19 cellular contexts compared by ENCODE assay signal in the genomic region with DNA sequence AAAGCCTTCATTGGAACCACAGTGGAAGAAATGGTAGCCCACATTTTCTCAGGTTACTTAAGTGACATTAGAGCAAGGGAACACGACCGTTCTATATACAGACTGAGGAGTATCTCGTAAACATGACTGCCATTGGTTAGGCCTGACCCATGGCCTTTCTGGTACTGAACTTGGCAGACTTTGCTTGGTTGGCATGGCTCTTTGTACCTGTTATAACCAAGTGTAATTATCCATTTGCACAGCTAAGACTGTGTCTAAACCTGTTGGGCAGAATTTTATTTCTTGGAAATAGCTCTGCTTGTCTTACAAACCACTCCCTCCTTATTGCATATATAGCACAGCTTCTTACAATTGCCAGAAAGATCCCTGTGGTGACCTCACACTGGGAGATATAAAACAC.
DNase-seq lines count a peak whose midpoint lies in the region; ATAC-seq and TF ChIP-seq lines count a peak whose summit lies in the region.
"Had no signal": no experiment of that assay in that cellular context is flagged by ENCODE, and none has a peak within 500 bp of the region (broad histone marks: within the 10 kb centered on the region; RNA-seq: fewer than 3 reads in every experiment).

No MANE protein-coding gene starts in this region.

- H3K36me3 ChIP-seq in HCT116 (ENCODE audit: control insufficient read depth in 1 of 2, insufficient read depth in 2 of 2, low read length in 2 of 2) (no peaks in the 10 kb centered on the region), psoas muscle (ENCODE audit: insufficient read depth in 1 of 2, low read depth in 1 of 2) (no peaks in the 10 kb centered on the region), upper lobe of left lung (no peaks in the 10 kb centered on the region), ascending aorta (no peaks in the 10 kb centered on the region)
- H3K36me3 ChIP-seq: BLaER1 treated with 17β-estradiol and CSF1 and Interleukin-3, amounts not matched to agents 10 nM and 100 nM had no signal

- H4K20me1 ChIP-seq in HCT116 (ENCODE audit: insufficient read depth) = no peaks in the 10 kb centered on the region
- H4K20me1 ChIP-seq: BLaER1 treated with 17β-estradiol and CSF1 and Interleukin-3, amounts not matched to agents 10 nM and 100 nM had no signal

- H3K79me2 ChIP-seq in HCT116 (ENCODE audit: insufficient read depth, low read length) = no peaks in the 10 kb centered on the region

- DNase-seq in HCT116 (ENCODE audit: low read depth, low spot score) (no peak), psoas muscle (no peak), upper lobe of left lung (no peak), T-helper 9 cell (no peak), NCI-H146 treated with DMSO at 0.1 percent for 48 hours (lab: John Stamatoyannopoulos, UW; ENCODE audit: unreplicated experiment) (no peak), ascending aorta (ENCODE audit: low spot score in 2 of 2) (no peak)
- DNase-seq: DMS79, IMR-90, Karpas-422, NCI-H1105, NCI-H1694, NCI-H2081 treated with DMSO at 0.1 percent for 48 hours, NCI-H2227 treated with DMSO at 0.1 percent for 48 hours, NCI-H524 had no signal

- BruUV-seq in HCT116 (replicated peaks; lab: Mats Ljungman, UMichigan) = no TSS peak

- no peak overlapping the region for H3K4me3 ChIP-seq in HCT116 (replicated peaks in 1 of 2; ENCODE audit: low read depth in 1 of 2, low read length in 2 of 2)
- H3K4me3 ChIP-seq in psoas muscle = no peak overlapping the region
- no peak overlapping the region for H3K4me3 ChIP-seq in upper lobe of left lung
- no peak overlapping the region for H3K4me3 ChIP-seq in ascending aorta
- H3K4me3 ChIP-seq: A549; BLaER1 treated with 17β-estradiol and CSF1 and Interleukin-3, amounts not matched to agents 10 nM and 100 nM had no signal

- no peak for ATAC-seq in HCT116
- peak; percentile 95 for ATAC-seq in esophagus mucosa
- peak in 3 of 4 donors; percentile 35 to 52 (median 37) for ATAC-seq in psoas muscle
- no peak for ATAC-seq in upper lobe of left lung (ENCODE audit: low FRiP score in 2 of 2)
- ATAC-seq: A549 had no signal

- no peak for TF ChIP-seq EP300 in upper lobe of left lung (IDR thresholded peaks at IDR 0.05)

- CTCF ChIA-PET in HCT116 (lab: Charles Lee) = no interaction called here

- H3K4me1 ChIP-seq in HCT116 (ENCODE audit: control insufficient read depth in 1 of 2, insufficient read depth in 2 of 2, low read length in 2 of 2) (peaks cover 8 to 24% of the 10 kb centered on the region in 2 experiments; a peak in 3 of 4 replicates), psoas muscle (peaks cover 7% of the 10 kb centered on the region), upper lobe of left lung (no peaks in the 10 kb centered on the region), ascending aorta (no peaks in the 10 kb centered on the region)
- H3K4me1 ChIP-seq: A549; BLaER1 treated with 17β-estradiol and CSF1 and Interleukin-3, amounts not matched to agents 10 nM and 100 nM had no signal

- H3K9me2 ChIP-seq in HCT116 (ENCODE audit: insufficient read depth) = no peaks in the 10 kb centered on the region

- no peak overlapping the region for H3K27ac ChIP-seq in HCT116 (ENCODE audit: low read depth, low read length)
- H3K27ac ChIP-seq in VCaP = peak overlapping the region; percentile 64
- no peak overlapping the region for H3K27ac ChIP-seq in psoas muscle
- no peak overlapping the region for H3K27ac ChIP-seq in upper lobe of left lung
- no peak overlapping the region for H3K27ac ChIP-seq in ascending aorta
- H3K27ac ChIP-seq: A549; BLaER1 treated with 17β-estradiol and CSF1 and Interleukin-3, amounts not matched to agents 10 nM and 100 nM; RWPE1 had no signal

- intact Hi-C loops in HCT116 (cut with micrococcal nuclease) = no loop called here
- intact Hi-C loops in psoas muscle (cut with DNase I) = no loop called here
- intact Hi-C loops in ascending aorta (cut with DNase I) = no loop called here

- 29 to 62% (median 45%) methylated on average over 3 of the region's 3 CpGs for WGBS in psoas muscle, 3 donors
- WGBS in upper lobe of left lung, 2 donors = 80 to 92% methylated on average over 3 of the region's 3 CpGs

- peak overlapping the region; percentile 13 for H2AFZ ChIP-seq in HCT116 (ENCODE audit: low read depth, low read length, poor library complexity, severe bottlenecking)

- no peak for TF ChIP-seq RAD21 in HCT116 (IDR thresholded peaks at IDR 0.05; ENCODE audit: low read depth)

- TF ChIP-seq POLR2A in HCT116 (IDR thresholded peaks at IDR 0.05; ENCODE audit: borderline replicate concordance, extremely low read depth, insufficient read depth, insufficient read length) (no peak), upper lobe of left lung (IDR thresholded peaks at IDR 0.05) (no peak)

- POLR2A ChIA-PET in HCT116 (lab: Charles Lee) = no interaction called here

- no peak overlapping the region for H3K9ac ChIP-seq in HCT116 (ENCODE audit: low read length)
- H3K9ac ChIP-seq: BLaER1 treated with 17β-estradiol and CSF1 and Interleukin-3, amounts not matched to agents 10 nM and 100 nM had no signal

- H3K9me3 ChIP-seq in HCT116 (ENCODE audit: control insufficient read depth in 1 of 2, insufficient read depth in 1 of 2, low read depth in 1 of 2, low read length in 2 of 2) = no peaks in the 10 kb centered on the region
- H3K9me3 ChIP-seq in psoas muscle = no peaks in the 10 kb centered on the region
- H3K9me3 ChIP-seq in upper lobe of left lung = no peaks in the 10 kb centered on the region
- H3K9me3 ChIP-seq in ascending aorta = no peaks in the 10 kb centered on the region
- H3K9me3 ChIP-seq: A549; BLaER1 treated with 17β-estradiol and CSF1 and Interleukin-3, amounts not matched to agents 10 nM and 100 nM had no signal

- H3K4me2 ChIP-seq in HCT116 (ENCODE audit: low read length) = no peak overlapping the region
- H3K4me2 ChIP-seq: A549; BLaER1 treated with 17β-estradiol and CSF1 and Interleukin-3, amounts not matched to agents 10 nM and 100 nM had no signal

- RAD21 ChIA-PET in HCT116 (lab: Charles Lee; ENCODE audit: low non-redundant PET in 1 of 2, low total read pairs in 2 of 2, uncharacterized antibody in 2 of 2, unreplicated experiment in 2 of 2) = no interaction called here

- H3K27me3 ChIP-seq in HCT116 (ENCODE audit: insufficient read depth, low read length) (no peaks in the 10 kb centered on the region), psoas muscle (ENCODE audit: insufficient read depth in 3 of 3, low read length in 2 of 3) (no peaks in the 10 kb centered on the region), upper lobe of left lung (no peaks in the 10 kb centered on the region), ascending aorta (no peaks in the 10 kb centered on the region)
- H3K27me3 ChIP-seq: BLaER1 treated with 17β-estradiol and CSF1 and Interleukin-3, amounts not matched to agents 10 nM and 100 nM had no signal

- TF ChIP-seq CTCF in HCT116 (IDR thresholded peaks at IDR 0.05 in 2 of 3, conservative IDR thresholded peaks at IDR 0.05 in 1 of 3; ENCODE audit: borderline replicate concordance in 1 of 3, insufficient read depth in 1 of 3, low read depth in 2 of 3, low read length in 2 of 3) (no peak), VCaP (conservative IDR thresholded peaks at IDR 0.05) (no peak), psoas muscle (IDR thresholded peaks at IDR 0.05) (no peak), upper lobe of left lung (IDR thresholded peaks at IDR 0.05) (no peak), ascending aorta (IDR thresholded peaks at IDR 0.05) (no peak)

TF ChIP-seq in HCT116, 20 proteins besides CTCF, POLR2A, EP300 and RAD21:
- TF ChIP-seq, protein P1, sequence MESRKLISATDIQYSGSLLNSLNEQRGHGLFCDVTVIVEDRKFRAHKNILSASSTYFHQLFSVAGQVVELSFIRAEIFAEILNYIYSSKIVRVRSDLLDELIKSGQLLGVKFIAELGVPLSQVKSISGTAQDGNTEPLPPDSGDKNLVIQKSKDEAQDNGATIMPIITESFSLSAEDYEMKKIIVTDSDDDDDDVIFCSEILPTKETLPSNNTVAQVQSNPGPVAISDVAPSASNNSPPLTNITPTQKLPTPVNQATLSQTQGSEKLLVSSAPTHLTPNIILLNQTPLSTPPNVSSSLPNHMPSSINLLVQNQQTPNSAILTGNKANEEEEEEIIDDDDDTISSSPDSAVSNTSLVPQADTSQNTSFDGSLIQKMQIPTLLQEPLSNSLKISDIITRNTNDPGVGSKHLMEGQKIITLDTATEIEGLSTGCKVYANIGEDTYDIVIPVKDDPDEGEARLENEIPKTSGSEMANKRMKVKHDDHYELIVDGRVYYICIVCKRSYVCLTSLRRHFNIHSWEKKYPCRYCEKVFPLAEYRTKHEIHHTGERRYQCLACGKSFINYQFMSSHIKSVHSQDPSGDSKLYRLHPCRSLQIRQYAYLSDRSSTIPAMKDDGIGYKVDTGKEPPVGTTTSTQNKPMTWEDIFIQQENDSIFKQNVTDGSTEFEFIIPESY (IDR thresholded peaks at IDR 0.05; ENCODE audit: extremely low read depth, insufficient replicate concordance, low read length) = no peak
- TF ChIP-seq CEBPB (IDR thresholded peaks at IDR 0.05; ENCODE audit: low read depth) (no peak), EGR1 (IDR thresholded peaks at IDR 0.05; ENCODE audit: low read depth) (no peak)

Comparison
In these comparisons a context has a peak if more than half of its experiments do, and no peak if none do; other contexts are left out.
1. ATAC-seq: peak in esophagus mucosa (single experiment) and psoas muscle (3 of 4); none in HCT116 (single experiment) and upper lobe of left lung (0 of 2).